In the genomic region with DNA sequence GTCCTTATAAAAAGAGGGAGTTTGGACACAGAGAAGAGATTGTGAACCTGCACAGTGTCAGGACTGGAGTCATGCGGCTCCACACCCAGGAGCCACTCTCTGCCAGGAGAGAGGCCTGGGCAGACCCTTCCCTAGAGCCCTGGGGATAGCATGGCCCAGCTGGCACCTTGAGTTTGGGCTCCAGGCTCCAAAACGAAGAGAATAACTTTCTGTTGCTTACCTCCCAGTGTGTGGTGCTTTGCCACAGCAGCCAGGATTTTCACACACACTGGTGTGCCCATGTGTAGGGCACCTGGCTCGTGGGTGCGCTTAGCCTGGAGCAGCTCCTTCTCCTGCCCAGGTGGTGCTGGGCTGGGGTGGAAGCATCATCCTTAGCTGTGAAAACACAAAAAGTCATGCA, we compare ENCODE assay signal across 16 cellular contexts.
DNase-seq lines count a peak whose midpoint lies in the region; ATAC-seq and TF ChIP-seq lines count a peak whose summit lies in the region.
"Had no signal": no experiment of that assay in that cellular context is flagged by ENCODE, and none has a peak within 500 bp of the region (broad histone marks: within the 10 kb centered on the region; RNA-seq: fewer than 3 reads in every experiment).

No MANE protein-coding gene starts in this region.

- no peak overlapping the region for H3K9ac ChIP-seq in endodermal cell (ENCODE audit: extremely low read depth, low read length, poor library complexity, severe bottlenecking)
- H3K9ac ChIP-seq: BLaER1 treated with 17β-estradiol and CSF1 and Interleukin-3, amounts not matched to agents 10 nM and 100 nM had no signal

- H3K27ac Mint-ChIP-seq in endodermal cell: no peak overlapping the region
- H3K27ac Mint-ChIP-seq in osteocyte (ENCODE audit: unreplicated experiment): no peak overlapping the region
- no peak overlapping the region for H3K27ac Mint-ChIP-seq in Calu3 (ENCODE audit: unreplicated experiment)
- H3K27ac Mint-ChIP-seq: CD4-positive, CD25-positive, alpha-beta regulatory T cell; HFFc6 had no signal

- DNase-seq in activated effector memory CD4-positive, alpha-beta T cell treated with anti-CD3 and anti-CD28 coated beads, Interleukin-2, amount 50 U/mL, for 16 hours: peak; percentile 34
- no peak for DNase-seq in activated effector memory CD4-positive, alpha-beta T cell treated with Interleukin-2 at 50 U/mL for 16 hours
- DNase-seq in endodermal cell (peak; percentile 31), osteocyte (ENCODE audit: extremely low spot score, unreplicated experiment) (peak; percentile 71), sciatic nerve (ENCODE audit: low spot score) (no peak), Calu3 (no peak)
- no peak for DNase-seq in activated T-cell treated with anti-CD3 and anti-CD28 coated beads, Interleukin-2, amount 50 U/mL, for 48 hours
- DNase-seq: 8988T; CD4-positive, CD25-positive, alpha-beta regulatory T cell; DMS 273 treated with DMSO at 0.1 percent for 48 hours; DMS79; GOT3; HCEC 1CT; HFFc6 had no signal

- CTCF ChIA-PET in Calu3 (lab: Charles Lee): no interaction called here

- peaks cover 32% of the 10 kb centered on the region for H3K27me3 ChIP-seq in endodermal cell (ENCODE audit: control insufficient read depth, insufficient read depth, low read length, poor library complexity, severe bottlenecking)
- H3K27me3 ChIP-seq: BLaER1 treated with 17β-estradiol and CSF1 and Interleukin-3, amounts not matched to agents 10 nM and 100 nM had no signal

- no peaks in the 10 kb centered on the region for H3K9me3 Mint-ChIP-seq in endodermal cell
- no peaks in the 10 kb centered on the region for H3K9me3 Mint-ChIP-seq in osteocyte (ENCODE audit: unreplicated experiment)
- H3K9me3 Mint-ChIP-seq in Calu3 (ENCODE audit: low read depth, unreplicated experiment): peaks cover 2% of the 10 kb centered on the region

- no peak for ATAC-seq in sciatic nerve
- ATAC-seq: GM12878 had no signal

- TF ChIP-seq CTCF in endodermal cell (conservative IDR thresholded peaks at IDR 0.05) (no peak), osteocyte (IDR thresholded peaks at IDR 0.05) (no peak), Calu3 (IDR thresholded peaks at IDR 0.05; ENCODE audit: unreplicated experiment) (no peak)

- H3K27ac ChIP-seq in endodermal cell (ENCODE audit: low read depth, low read length): no peak overlapping the region
- H3K27ac ChIP-seq: BLaER1 treated with 17β-estradiol and CSF1 and Interleukin-3, amounts not matched to agents 10 nM and 100 nM had no signal

- no peak overlapping the region for H3K4me3 Mint-ChIP-seq in endodermal cell
- H3K4me3 Mint-ChIP-seq in osteocyte (ENCODE audit: unreplicated experiment): no peak overlapping the region
- H3K4me3 Mint-ChIP-seq in Calu3 (ENCODE audit: low read depth, unreplicated experiment): no peak overlapping the region
- H3K4me3 Mint-ChIP-seq: CD4-positive, CD25-positive, alpha-beta regulatory T cell; HFFc6 had no signal

- H3K27me3 Mint-ChIP-seq in endodermal cell (ENCODE audit: insufficient read depth) (peaks cover 33% of the 10 kb centered on the region), osteocyte (ENCODE audit: unreplicated experiment) (no peaks in the 10 kb centered on the region), Calu3 (ENCODE audit: unreplicated experiment) (no peaks in the 10 kb centered on the region)
- H3K27me3 Mint-ChIP-seq: CD4-positive, CD25-positive, alpha-beta regulatory T cell had no signal

- H3K36me3 Mint-ChIP-seq in endodermal cell (ENCODE audit: low read depth): no peaks in the 10 kb centered on the region
- H3K36me3 Mint-ChIP-seq in osteocyte (ENCODE audit: unreplicated experiment): no peaks in the 10 kb centered on the region
- no peaks in the 10 kb centered on the region for H3K36me3 Mint-ChIP-seq in Calu3 (ENCODE audit: insufficient read depth, unreplicated experiment)
- H3K36me3 Mint-ChIP-seq: CD4-positive, CD25-positive, alpha-beta regulatory T cell had no signal

- 87 to 100% methylated on average over 2 to 4 of the region's 4 CpGs for whole genome bisulfite sequencing in endodermal cell (ENCODE audit: insufficient coverage in 1 of 2, insufficient read length in 1 of 2), 2 experiments

- no peaks in the 10 kb centered on the region for H3K9me3 ChIP-seq in endodermal cell (ENCODE audit: control insufficient read depth, low read length)
- H3K9me3 ChIP-seq: BLaER1 treated with 17β-estradiol and CSF1 and Interleukin-3, amounts not matched to agents 10 nM and 100 nM had no signal

- intact Hi-C loops in sciatic nerve (cut with DNase I): no loop called here
- intact Hi-C loops in Calu3 (cut with micrococcal nuclease; ENCODE audit: unreplicated experiment): no loop called here

- H3K4me1 Mint-ChIP-seq in endodermal cell: no peaks in the 10 kb centered on the region
- H3K4me1 Mint-ChIP-seq in osteocyte (ENCODE audit: unreplicated experiment): no peaks in the 10 kb centered on the region
- H3K4me1 Mint-ChIP-seq in Calu3 (ENCODE audit: low read depth, unreplicated experiment): no peaks in the 10 kb centered on the region
- H3K4me1 Mint-ChIP-seq: CD4-positive, CD25-positive, alpha-beta regulatory T cell had no signal

- no TSS peak for BruUV-seq in Calu3 (replicated peaks; lab: Mats Ljungman, UMichigan)

- no peak overlapping the region for H3K4me3 ChIP-seq in endodermal cell (ENCODE audit: low read length)
- H3K4me3 ChIP-seq: BLaER1 treated with 17β-estradiol and CSF1 and Interleukin-3, amounts not matched to agents 10 nM and 100 nM; GM12878 had no signal

- peaks cover under 1% of the 10 kb centered on the region for H3K4me1 ChIP-seq in endodermal cell (ENCODE audit: control insufficient read depth, insufficient read depth, low read length)

- H3K36me3 ChIP-seq in endodermal cell (ENCODE audit: control insufficient read depth, insufficient read depth, low read length): no peaks in the 10 kb centered on the region
- H3K36me3 ChIP-seq: BLaER1 treated with 17β-estradiol and CSF1 and Interleukin-3, amounts not matched to agents 10 nM and 100 nM had no signal

Comparison
In these comparisons a context has a peak if more than half of its experiments do, and no peak if none do; other contexts are left out.
1. DNase-seq: peak in activated effector memory CD4-positive, alpha-beta T cell treated with anti-CD3 and anti-CD28 coated beads, Interleukin-2, amount 50 U/mL, for 16 hours (single experiment), endodermal cell (single experiment) and osteocyte (single experiment); none in activated effector memory CD4-positive, alpha-beta T cell treated with Interleukin-2 at 50 U/mL for 16 hours (single experiment), sciatic nerve (single experiment), activated T-cell treated with anti-CD3 and anti-CD28 coated beads, Interleukin-2, amount 50 U/mL, for 48 hours (0 of 2) and Calu3 (single experiment).